In genomic region chr19:6033744-6034264, GRCh38 we compare ENCODE assay signal across 24 cellular contexts.
"Had no signal": no experiment of that assay in that cellular context is flagged by ENCODE, and none has a peak within 500 bp of the region (broad histone marks: within the 10 kb centered on the region; RNA-seq: fewer than 3 reads in every experiment).

No MANE protein-coding gene starts in this region.

- H3K36me3 ChIP-seq: brain microvascular endothelial cell, cardiac muscle cell, SJSA1 had no signal

- H3K27me3 Mint-ChIP-seq: activated naive CD4-positive, alpha-beta T cell treated with anti-CD3 and anti-CD28 coated beads, Interleukin-2, amount 10 ng/mL, durations not matched to agents 7 days and 5 days; activated naive CD8-positive, alpha-beta T cell treated with anti-CD3 and anti-CD28 coated beads for 36 hours; T-helper 17 cell had no signal

- H3K4me3 Mint-ChIP-seq: activated naive CD4-positive, alpha-beta T cell treated with anti-CD3 and anti-CD28 coated beads, Interleukin-2, amount 10 ng/mL, durations not matched to agents 7 days and 5 days; activated naive CD8-positive, alpha-beta T cell treated with anti-CD3 and anti-CD28 coated beads for 36 hours; T-helper 17 cell; WTC11 had no signal

- H3K27ac ChIP-seq: brain microvascular endothelial cell, cardiac muscle cell, SJSA1 had no signal

- H3K4me1 Mint-ChIP-seq: WTC11 had no signal

- H3K4me3 ChIP-seq: cardiac muscle cell, SJSA1 had no signal

- H3K4me1 ChIP-seq: SJSA1 had no signal

- DNase-seq: activated CD4-positive, alpha-beta T cell treated with anti-CD3 and anti-CD28 coated beads for 48 hours; activated CD4-positive, alpha-beta T cell treated with anti-CD3 and anti-CD28 coated beads, Interleukin-2, amount 50 U/mL, for 4 hours; activated CD4-positive, CD25-positive, alpha-beta regulatory T cell treated with anti-CD3 and anti-CD28 coated beads, Interleukin-2, amount 50 U/mL, for 72 hours; activated gamma-delta T cell treated with Interleukin-2 at 50 U/mL for 16 hours; activated naive CD4-positive, alpha-beta T cell treated with anti-CD3 and anti-CD28 coated beads, Interleukin-2, amount 10 ng/mL, durations not matched to agents 7 days and 5 days; activated naive CD8-positive, alpha-beta T cell treated with anti-CD3 and anti-CD28 coated beads for 36 hours; activated T-cell treated with anti-CD3 and anti-CD28 coated beads, Interleukin-2, amount 50 U/mL, for 1 hour; brain microvascular endothelial cell; Karpas-422; MM.1S; NCI-H1105; NCI-H1436; NCI-H1694 treated with DMSO at 0.1 percent for 48 hours; NCI-H2029 treated with DMSO at 0.1 percent for 48 hours; NCI-H345; NCI-H510A; NCI-H526 treated with DMSO at 0.1 percent for 48 hours; SHP77; T-helper 17 cell; T-helper 9 cell had no signal

- FAIRE-seq: RCC 7860 had no signal

- H3K36me3 Mint-ChIP-seq: activated naive CD4-positive, alpha-beta T cell treated with anti-CD3 and anti-CD28 coated beads, Interleukin-2, amount 10 ng/mL, durations not matched to agents 7 days and 5 days; WTC11 had no signal

- H3K9me3 ChIP-seq: SJSA1 had no signal

- H3K27ac Mint-ChIP-seq: activated naive CD4-positive, alpha-beta T cell treated with anti-CD3 and anti-CD28 coated beads, Interleukin-2, amount 10 ng/mL, durations not matched to agents 7 days and 5 days; activated naive CD8-positive, alpha-beta T cell treated with anti-CD3 and anti-CD28 coated beads for 36 hours; T-helper 17 cell; WTC11 had no signal

- ATAC-seq: T-helper 17 cell, WTC11 had no signal

- H3K9me3 Mint-ChIP-seq: activated naive CD4-positive, alpha-beta T cell treated with anti-CD3 and anti-CD28 coated beads, Interleukin-2, amount 10 ng/mL, durations not matched to agents 7 days and 5 days; activated naive CD8-positive, alpha-beta T cell treated with anti-CD3 and anti-CD28 coated beads for 36 hours; WTC11 had no signal
